In the genomic region with DNA sequence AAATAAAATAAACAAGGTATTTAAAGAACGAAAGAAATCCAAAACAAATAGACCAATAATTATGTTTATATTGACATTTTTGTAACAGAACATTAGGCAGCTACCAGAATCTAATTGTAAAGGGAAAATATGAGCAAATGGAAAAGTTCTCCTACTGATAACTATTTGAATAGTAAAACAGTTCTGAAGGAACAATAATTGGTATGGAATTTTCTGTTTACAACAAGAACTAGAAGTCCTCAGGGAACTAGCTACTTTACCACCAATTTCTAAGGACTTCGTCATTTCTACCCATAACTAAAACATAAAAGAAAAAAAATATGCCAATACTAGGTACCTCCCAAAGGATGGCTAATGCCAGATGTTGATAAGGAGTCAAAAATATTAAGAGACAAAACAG, we compare ENCODE assay signal across 32 cellular contexts.
"Had no signal": no experiment of that assay in that cellular context is flagged by ENCODE, and none has a peak within 500 bp of the region (broad histone marks: within the 10 kb centered on the region; RNA-seq: fewer than 3 reads in every experiment).

No MANE protein-coding gene starts in this region.

- H3K4me3 ChIP-seq: ascending aorta, cardiac muscle cell, coronary artery, dorsolateral prefrontal cortex, gastrocnemius medialis, left lung, lower lobe of right lung, right atrium auricular region, testis, transverse colon had no signal

- H3K4me1 Mint-ChIP-seq: brain, neural crest cell had no signal

- ATAC-seq: activated CD4-positive, CD25-positive, alpha-beta regulatory T cell treated with anti-CD3 and anti-CD28 coated beads, Interleukin-2, amount 50 U/mL, for 24 hours; effector memory CD8-positive, alpha-beta T cell; esophagus mucosa; gastrocnemius medialis; left lung; lower lobe of right lung; naive thymus-derived CD8-positive, alpha-beta T cell; T-helper 17 cell had no signal

- H3K27ac ChIP-seq: ascending aorta, cardiac muscle cell, coronary artery, dorsolateral prefrontal cortex, gastrocnemius medialis, left lung, lower lobe of right lung, right atrium auricular region, testis, transverse colon, WERI-Rb-1 had no signal

- H3K27me3 ChIP-seq: ascending aorta, cardiac muscle cell, dorsolateral prefrontal cortex, gastrocnemius medialis, left lung, right atrium auricular region, testis, transverse colon had no signal

- DNase-seq: activated CD4-positive, alpha-beta T cell treated with anti-CD3 and anti-CD28 coated beads for 48 hours; activated CD4-positive, alpha-beta T cell treated with anti-CD3 and anti-CD28 coated beads, Interleukin-2, amount 50 U/mL, for 48 hours; activated CD8-positive, alpha-beta memory T cell treated with anti-CD3 and anti-CD28 coated beads for 24 hours; activated effector memory CD4-positive, alpha-beta T cell treated with Interleukin-2 at 50 U/mL for 16 hours; activated naive CD4-positive, alpha-beta T cell treated with Interleukin-2 at 50 U/mL for 16 hours; cerebellar nuclear complex; dorsolateral prefrontal cortex; effector memory CD8-positive, alpha-beta T cell; gastrocnemius medialis; glutamatergic neuron; left lung; lower lobe of right lung; mesenchymal stem cell; naive thymus-derived CD8-positive, alpha-beta T cell; nucleus accumbens; stimulated activated CD4-positive, alpha-beta T cell treated with anti-CD3 and anti-CD28 coated beads, Interleukin-15, amount 100 ng/mL, for 24 hours; stimulated activated CD4-positive, alpha-beta T cell treated with anti-CD3 and anti-CD28 coated beads, Interleukin-2, amount 100 ng/mL, for 24 hours; stimulated activated naive CD4-positive, alpha-beta T cell; T-helper 17 cell; T1000; testis; transverse colon; WERI-Rb-1 had no signal

- H3K36me3 ChIP-seq: ascending aorta, cardiac muscle cell, gastrocnemius medialis, lower lobe of right lung, right atrium auricular region had no signal

- H3K27ac Mint-ChIP-seq: activated naive CD8-positive, alpha-beta T cell; effector memory CD8-positive, alpha-beta T cell; T-helper 17 cell had no signal

- H3K4me3 Mint-ChIP-seq: activated naive CD8-positive, alpha-beta T cell; brain; effector memory CD8-positive, alpha-beta T cell; naive thymus-derived CD8-positive, alpha-beta T cell; neural crest cell; T-helper 17 cell had no signal

- H3K27me3 Mint-ChIP-seq: activated naive CD8-positive, alpha-beta T cell; brain; effector memory CD8-positive, alpha-beta T cell; naive thymus-derived CD8-positive, alpha-beta T cell; T-helper 17 cell had no signal

- H3K9me3 ChIP-seq: ascending aorta, gastrocnemius medialis, left lung, lower lobe of right lung, right atrium auricular region, testis, transverse colon had no signal

- H3K4me1 ChIP-seq: gastrocnemius medialis, left lung, lower lobe of right lung, right atrium auricular region, transverse colon had no signal

- H3K9me3 Mint-ChIP-seq: effector memory CD8-positive, alpha-beta T cell; naive thymus-derived CD8-positive, alpha-beta T cell had no signal
